ENCODE assay signal across 10 cellular contexts in genomic region chr12:4145990-4146859, GRCh38.
A peak's percentile ranks its signal among the peaks of the same experiment; 100 is the strongest.
DNase-seq lines count a peak whose midpoint lies in the region; ATAC-seq and TF ChIP-seq lines count a peak whose summit lies in the region.
"Had no signal": no experiment of that assay in that cellular context is flagged by ENCODE, and none has a peak within 500 bp of the region (broad histone marks: within the 10 kb centered on the region; RNA-seq: fewer than 3 reads in every experiment).

No MANE protein-coding gene starts in this region.

- peaks cover 4% of the 10 kb centered on the region for H3K9me3 Mint-ChIP-seq in activated naive CD8-positive, alpha-beta T cell treated with anti-CD3 and anti-CD28 coated beads, Interleukin-2, amount 50 U/mL, for 24 hours

- no peak overlapping the region for H3K27ac ChIP-seq in testis
- H3K27ac ChIP-seq in gastrocnemius medialis: no peak overlapping the region
- no peak overlapping the region for H3K27ac ChIP-seq in ovary
- H3K27ac ChIP-seq: upper lobe of left lung had no signal

- H3K4me3 ChIP-seq in testis (no peak overlapping the region), gastrocnemius medialis (no peak overlapping the region), ovary (no peak overlapping the region)
- H3K4me3 ChIP-seq: upper lobe of left lung had no signal

- TF ChIP-seq POLR2A in testis (IDR thresholded peaks at IDR 0.05) (no peak), gastrocnemius medialis (IDR thresholded peaks at IDR 0.05) (no peak), ovary (IDR thresholded peaks at IDR 0.05) (no peak)

- H3K27me3 Mint-ChIP-seq in activated naive CD8-positive, alpha-beta T cell treated with anti-CD3 and anti-CD28 coated beads, Interleukin-2, amount 50 U/mL, for 24 hours: no peaks in the 10 kb centered on the region

- in situ Hi-C loops in gastrocnemius medialis (cut with MboI; ENCODE audit: low sequenced_read_pairs in 4 of 4): no loop called here

- peak; percentile 24 for ATAC-seq in GM19035 (IDR thresholded peaks at IDR 0.05; ENCODE audit: unreplicated experiment)
- ATAC-seq in activated naive CD8-positive, alpha-beta T cell treated with anti-CD3 and anti-CD28 coated beads, Interleukin-2, amount 50 U/mL, for 24 hours: peak; percentile 74
- no peak for ATAC-seq in gastrocnemius medialis
- ATAC-seq: left colon had no signal

- no peaks in the 10 kb centered on the region for H3K27me3 ChIP-seq in testis
- peaks cover 0 to 4% (median 0%) of the 10 kb centered on the region in 3 donors for H3K27me3 ChIP-seq in gastrocnemius medialis
- H3K27me3 ChIP-seq in ovary: no peaks in the 10 kb centered on the region
- H3K27me3 ChIP-seq: upper lobe of left lung had no signal

- WGBS in testis, 2 donors: 77 to 84% methylated on average over 14 to 15 of the region's 15 CpGs
- 77 to 80% (median 78%) methylated on average over 15 of the region's 15 CpGs for WGBS in ovary, 3 donors

- H3K4me3 Mint-ChIP-seq in activated naive CD8-positive, alpha-beta T cell treated with anti-CD3 and anti-CD28 coated beads, Interleukin-2, amount 50 U/mL, for 24 hours: peak overlapping the region; percentile 69

- no peak for TF ChIP-seq EP300 in ovary (IDR thresholded peaks at IDR 0.05)

- peaks cover 92% of the 10 kb centered on the region for H3K4me1 Mint-ChIP-seq in activated naive CD8-positive, alpha-beta T cell treated with anti-CD3 and anti-CD28 coated beads, Interleukin-2, amount 50 U/mL, for 24 hours

- peak; percentile 80 for DNase-seq in activated CD4-positive, alpha-beta T cell treated with anti-CD3 and anti-CD28 coated beads for 48 hours
- peak; percentile 68 for DNase-seq in activated naive CD8-positive, alpha-beta T cell treated with anti-CD3 and anti-CD28 coated beads, Interleukin-2, amount 50 U/mL, for 24 hours
- peak; percentile 46 to 69 for DNase-seq in stimulated activated CD4-positive, alpha-beta T cell treated with anti-CD3 and anti-CD28 coated beads, Interleukin-4, amount 100 ng/mL, for 48 hours (ENCODE audit: low read depth in 2 of 2)
- DNase-seq in testis (no peak), inferior parietal cortex (ENCODE audit: extremely low spot score) (no peak), gastrocnemius medialis (no peak), ovary (no peak)
- DNase-seq: left colon, upper lobe of left lung had no signal

- H3K36me3 ChIP-seq in testis (ENCODE audit: low read depth, missing control alignments) (no peaks in the 10 kb centered on the region), gastrocnemius medialis (no peaks in the 10 kb centered on the region), ovary (no peaks in the 10 kb centered on the region)
- H3K36me3 ChIP-seq: upper lobe of left lung had no signal

- H3K4me1 ChIP-seq in testis: no peaks in the 10 kb centered on the region
- no peaks in the 10 kb centered on the region for H3K4me1 ChIP-seq in gastrocnemius medialis
- no peaks in the 10 kb centered on the region for H3K4me1 ChIP-seq in ovary (ENCODE audit: insufficient read depth)

- H3K27ac Mint-ChIP-seq in activated naive CD8-positive, alpha-beta T cell treated with anti-CD3 and anti-CD28 coated beads, Interleukin-2, amount 50 U/mL, for 24 hours: peak overlapping the region; percentile 99

- no peaks in the 10 kb centered on the region for H3K9me3 ChIP-seq in testis
- no peaks in the 10 kb centered on the region for H3K9me3 ChIP-seq in gastrocnemius medialis
- H3K9me3 ChIP-seq in ovary: no peaks in the 10 kb centered on the region
- H3K9me3 ChIP-seq: upper lobe of left lung had no signal

- no peaks in the 10 kb centered on the region for H3K36me3 Mint-ChIP-seq in activated naive CD8-positive, alpha-beta T cell treated with anti-CD3 and anti-CD28 coated beads, Interleukin-2, amount 50 U/mL, for 24 hours (ENCODE audit: low read depth)

- no peak for TF ChIP-seq CTCF in testis (IDR thresholded peaks at IDR 0.05)
- TF ChIP-seq CTCF in gastrocnemius medialis (IDR thresholded peaks at IDR 0.05 in 4 of 5, conservative IDR thresholded peaks at IDR 0.05 in 1 of 5): no peak
- no peak for TF ChIP-seq CTCF in ovary (IDR thresholded peaks at IDR 0.05)

- intact Hi-C loops in testis (cut with DNase I; ENCODE audit: low total_unique reads): no loop called here
- intact Hi-C loops in gastrocnemius medialis (cut with DNase I; ENCODE audit: low total_unique reads): no loop called here
- intact Hi-C loops in ovary (cut with DNase I): no loop called here

Comparison
In these comparisons a context has a peak if more than half of its experiments do, and no peak if none do; other contexts are left out.
1. ATAC-seq: peak in GM19035 (single experiment) and activated naive CD8-positive, alpha-beta T cell treated with anti-CD3 and anti-CD28 coated beads, Interleukin-2, amount 50 U/mL, for 24 hours (single experiment); none in gastrocnemius medialis (0 of 2).
2. DNase-seq: peak in activated CD4-positive, alpha-beta T cell treated with anti-CD3 and anti-CD28 coated beads for 48 hours (single experiment), activated naive CD8-positive, alpha-beta T cell treated with anti-CD3 and anti-CD28 coated beads, Interleukin-2, amount 50 U/mL, for 24 hours (single experiment) and stimulated activated CD4-positive, alpha-beta T cell treated with anti-CD3 and anti-CD28 coated beads, Interleukin-4, amount 100 ng/mL, for 48 hours (2 of 2); none in testis (single experiment), inferior parietal cortex (single experiment), gastrocnemius medialis (0 of 2) and ovary (0 of 5).